ENCODE assay signal across 33 cellular contexts in genomic region chr1:54142146-54142900, GRCh38. TPM values are rescaled to one million over a fixed set of nuclear protein-coding genes. Genes with fewer than 3 reads are reported as not detected.
"Had no signal": no experiment of that assay in that cellular context is flagged by ENCODE, and none has a peak within 500 bp of the region (broad histone marks: within the 10 kb centered on the region; RNA-seq: fewer than 3 reads in every experiment).

No MANE protein-coding gene starts in this region.

- H3K4me2 ChIP-seq: neural progenitor cell had no signal

- H3K27ac ChIP-seq: left lung, lower lobe of right lung, neural progenitor cell, neutrophil, ovary, right atrium auricular region, spleen, stomach, testis, thyroid gland, transverse colon, upper lobe of right lung had no signal

- H3K27ac Mint-ChIP-seq: mesothelial cell of epicardium; naive B cell; natural killer cell; neural progenitor cell; progenitor cell of endocrine pancreas; stimulated activated naive B cell treated with anti-CD40 and anti-IgM and Interleukin-4, amounts not matched to agents 10 μg/mL and 1 μg/mL and 100 μg/mL, for 72 hours had no signal

- H3K4me1 Mint-ChIP-seq: naive B cell; natural killer cell; stimulated activated naive B cell treated with anti-CD40 and anti-IgM and Interleukin-4, amounts not matched to agents 10 μg/mL and 1 μg/mL and 100 μg/mL, for 72 hours had no signal

- H3K9ac ChIP-seq: neural progenitor cell had no signal

- ATAC-seq: left colon; left lung; lower lobe of right lung; sciatic nerve; stimulated activated naive B cell treated with anti-CD40 and anti-IgM and Interleukin-4, amounts not matched to agents 10 μg/mL and 1 μg/mL and 100 μg/mL, for 72 hours; stimulated activated naive CD8-positive, alpha-beta T cell treated with anti-CD3 and anti-CD28 coated beads, Interleukin-15, Interleukin-2, amounts not matched to agents 100 U/mL and 50 U/mL, for 24 hours; upper lobe of right lung had no signal

- H3K4me3 ChIP-seq: left lung, lower lobe of right lung, neural progenitor cell, ovary, right atrium auricular region, spleen, stomach, testis, thyroid gland, transverse colon, upper lobe of right lung had no signal

- H3K36me3 Mint-ChIP-seq: mesothelial cell of epicardium; naive B cell; natural killer cell; neural progenitor cell; stimulated activated naive B cell treated with anti-CD40 and anti-IgM and Interleukin-4, amounts not matched to agents 10 μg/mL and 1 μg/mL and 100 μg/mL, for 72 hours had no signal

- H3K36me3 ChIP-seq: left lung, lower lobe of right lung, neural progenitor cell, neutrophil, ovary, right atrium auricular region, spleen, stomach, thyroid gland, transverse colon, upper lobe of right lung had no signal

- FAIRE-seq: kidney, small intestine, urothelium cell line had no signal

- H3K4me3 Mint-ChIP-seq: mesothelial cell of epicardium; naive B cell; natural killer cell; nephron progenitor cell; neural progenitor cell; stimulated activated naive B cell treated with anti-CD40 and anti-IgM and Interleukin-4, amounts not matched to agents 10 μg/mL and 1 μg/mL and 100 μg/mL, for 72 hours had no signal

- H3K9me3 ChIP-seq: left lung, lower lobe of right lung, neutrophil, ovary, right atrium auricular region, stomach, testis, thyroid gland, transverse colon, upper lobe of right lung had no signal

- H3K4me1 ChIP-seq: left lung, lower lobe of right lung, right atrium auricular region, stomach, testis, transverse colon, upper lobe of right lung had no signal

- H3K27me3 ChIP-seq: left lung, neural progenitor cell, neutrophil, ovary, right atrium auricular region, spleen, stomach, testis, thyroid gland, transverse colon, upper lobe of right lung had no signal

- H3K27me3 Mint-ChIP-seq: stimulated activated naive B cell treated with anti-CD40 and anti-IgM and Interleukin-4, amounts not matched to agents 10 μg/mL and 1 μg/mL and 100 μg/mL, for 72 hours had no signal

- DNase-seq: hippocampal formation; kidney; left colon; left lung; lower lobe of right lung; mammary epithelial cell; mesendoderm; naive B cell; natural killer cell; nephron progenitor cell; occipital lobe; ovary; small intestine; spleen; stimulated activated CD4-positive, alpha-beta T cell treated with anti-CD3 and anti-CD28 coated beads, Interleukin-2, amount 100 ng/mL, for 24 hours; stimulated activated CD4-positive, alpha-beta T cell treated with anti-CD3 and anti-CD28 coated beads, Interleukin-4, amount 100 ng/mL, for 1 hour; stimulated activated naive B cell treated with anti-CD40 and anti-IgM and Interleukin-4, amounts not matched to agents 10 μg/mL and 1 μg/mL and 100 μg/mL, for 72 hours; stimulated activated naive CD8-positive, alpha-beta T cell treated with anti-CD3 and anti-CD28 coated beads, Interleukin-15, Interleukin-2, amounts not matched to agents 100 U/mL and 50 U/mL, for 24 hours; stomach; testis; thyroid gland; transverse colon; upper lobe of right lung had no signal

- H3K9me3 Mint-ChIP-seq: mesothelial cell of epicardium; naive B cell; natural killer cell; nephron progenitor cell; stimulated activated naive B cell treated with anti-CD40 and anti-IgM and Interleukin-4, amounts not matched to agents 10 μg/mL and 1 μg/mL and 100 μg/mL, for 72 hours had no signal

- H2AFZ ChIP-seq: neural progenitor cell had no signal

RNA-seq across cellular contexts. Expression of gene CDCP2, which starts 10.5 kb away (rescaled TPM):
- total RNA-seq: lower lobe of right lung, mammary epithelial cell, mesothelial cell of epicardium, occipital lobe, progenitor cell of endocrine pancreas, pulmonary artery endothelial cell, renal cortical epithelial cell, right atrium auricular region had no signal
- polyA plus RNA-seq: liver, mammary epithelial cell, spleen, stomach had no signal
